ENCODE assay signal across 22 cellular contexts in the genomic region with DNA sequence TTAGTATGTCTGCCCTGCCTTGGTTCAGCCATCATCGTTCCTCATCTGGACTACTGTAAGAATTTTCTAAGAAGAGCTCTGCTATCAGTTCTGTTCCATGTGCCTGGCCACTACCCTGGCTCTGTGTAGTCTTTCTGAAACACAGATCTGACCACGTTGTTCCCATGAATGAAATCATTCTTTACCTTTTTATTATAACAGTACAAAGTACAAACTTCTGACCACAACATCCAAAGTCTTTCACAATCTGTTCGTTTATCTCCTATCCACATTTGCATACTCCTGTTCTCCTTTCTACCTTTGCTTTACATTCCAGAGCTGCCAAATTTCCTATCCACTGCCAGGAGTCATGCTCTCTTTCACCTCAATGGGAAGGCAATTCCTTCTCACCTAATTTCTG.
"Had no signal": no experiment of that assay in that cellular context is flagged by ENCODE, and none has a peak within 500 bp of the region (broad histone marks: within the 10 kb centered on the region; RNA-seq: fewer than 3 reads in every experiment).

No MANE protein-coding gene starts in this region.

- H3K4me1 Mint-ChIP-seq: memory B cell, mesothelial cell of epicardium, neural progenitor cell had no signal

- H3K9ac ChIP-seq: neural progenitor cell had no signal

- H3K4me3 Mint-ChIP-seq: memory B cell; mesothelial cell of epicardium; natural killer cell treated with Interleukin-12 subunit alpha and Interleukin-12 subunit beta and Interleukin-15 and Interleukin-18, amount 100 ng/mL, for 72 hours; neural progenitor cell had no signal

- H3K27ac ChIP-seq: coronary artery, dorsolateral prefrontal cortex, left lung, lower lobe of right lung, neural progenitor cell, pancreas, stomach, thyroid gland, upper lobe of left lung, uterus had no signal

- DNase-seq: dorsolateral prefrontal cortex; effector CD8-positive, alpha-beta T cell; foreskin melanocyte; head of caudate nucleus; hippocampal formation; kidney glomerular epithelial cell; left lung; lower lobe of right lung; nucleus accumbens; pancreas; stimulated activated naive CD4-positive, alpha-beta T cell; stomach; substantia nigra; thyroid gland; upper lobe of left lung; uterus had no signal

- H3K27me3 ChIP-seq: dorsolateral prefrontal cortex, left lung, neural progenitor cell, pancreas, stomach, thyroid gland, upper lobe of left lung, uterus had no signal

- H3K4me3 ChIP-seq: coronary artery, dorsolateral prefrontal cortex, left lung, lower lobe of right lung, neural progenitor cell, pancreas, stomach, thyroid gland, upper lobe of left lung, uterus had no signal

- H3K4me1 ChIP-seq: left lung, lower lobe of right lung, neural progenitor cell, pancreas, stomach, thyroid gland, upper lobe of left lung, uterus had no signal

- H3K27me3 Mint-ChIP-seq: memory B cell; natural killer cell treated with Interleukin-12 subunit alpha and Interleukin-12 subunit beta and Interleukin-15 and Interleukin-18, amount 100 ng/mL, for 72 hours; progenitor cell of endocrine pancreas had no signal

- H3K9me3 ChIP-seq: left lung, lower lobe of right lung, pancreas, stomach, thyroid gland, upper lobe of left lung, uterus had no signal

- H3K9me3 Mint-ChIP-seq: memory B cell, mesothelial cell of epicardium, neural progenitor cell had no signal

- H3K36me3 ChIP-seq: left lung, lower lobe of right lung, neural progenitor cell, pancreas, stomach, thyroid gland, upper lobe of left lung, uterus had no signal

- H3K36me3 Mint-ChIP-seq: memory B cell; mesothelial cell of epicardium; natural killer cell treated with Interleukin-12 subunit alpha and Interleukin-12 subunit beta and Interleukin-15 and Interleukin-18, amount 100 ng/mL, for 72 hours; neural progenitor cell had no signal

- H3K27ac Mint-ChIP-seq: memory B cell; mesothelial cell of epicardium; natural killer cell treated with Interleukin-12 subunit alpha and Interleukin-12 subunit beta and Interleukin-15 and Interleukin-18, amount 100 ng/mL, for 72 hours; neural progenitor cell; progenitor cell of endocrine pancreas had no signal
